Comparison of ENCODE assay signal across 9 cellular contexts in genomic region chr18:3458952-3459853, GRCh38. TPM values are rescaled to one million over a fixed set of nuclear protein-coding genes. Genes with fewer than 3 reads are reported as not detected.
DNase-seq lines count a peak whose midpoint lies in the region; ATAC-seq and TF ChIP-seq lines count a peak whose summit lies in the region.
"Had no signal": no experiment of that assay in that cellular context is flagged by ENCODE, and none has a peak within 500 bp of the region (broad histone marks: within the 10 kb centered on the region; RNA-seq: fewer than 3 reads in every experiment).

No MANE protein-coding gene starts in this region.

- H3K9me3 ChIP-seq in lower lobe of right lung = peaks cover 4% of the 10 kb centered on the region
- H3K9me3 ChIP-seq: thyroid gland had no signal

- H3K36me3 ChIP-seq in lower lobe of right lung = peaks cover 32% of the 10 kb centered on the region

- ATAC-seq in HG02884 (IDR thresholded peaks at IDR 0.05; ENCODE audit: unreplicated experiment) (peak; percentile 49), lower lobe of right lung (peak in 1 of 2 donors; percentile 44), HG03175 (IDR thresholded peaks at IDR 0.05; ENCODE audit: unreplicated experiment) (no peak)

- H3K27ac ChIP-seq in angular gyrus (ENCODE audit: low read depth, low read length) (peak overlapping the region; percentile 82), lower lobe of right lung (peak overlapping the region; percentile 15)

- peak overlapping the region in 1 of 7 donors; percentile 33 for H3K27ac Mint-ChIP-seq in CD14-positive monocyte

- DNase-seq in CD1c-positive myeloid dendritic cell (ENCODE audit: extremely low spot score) (peak; percentile 22), lower lobe of right lung (no peak), DMS153 treated with DMSO at 0.1 percent for 48 hours (lab: John Stamatoyannopoulos, UW; ENCODE audit: unreplicated experiment) (no peak), CD14-positive monocyte (ENCODE audit: low spot score) (no peak), NCI-H146 (lab: John Stamatoyannopoulos, UW) (no peak)

- no peak overlapping the region for H3K4me3 ChIP-seq in lower lobe of right lung
- H3K4me3 ChIP-seq: thyroid gland had no signal

- H3K4me3 Mint-ChIP-seq in CD14-positive monocyte = no peak overlapping the region

- intact Hi-C loops in lower lobe of right lung (cut with DNase I) = loop anchor here (10.0 kb wide), 2 partner anchors 126 to 174 kb away; no protein-coding TSS in a partner anchor
- intact Hi-C loops in CD14-positive monocyte (cut with micrococcal nuclease) = loop anchor here (10.0 kb wide), 4 partner anchors 174 to 804 kb away; partner anchors contain the start of genes EMILIN2 (in 1 of the 2) and SMCHD1 (in 1 of the 2)

- TF ChIP-seq CTCF in lower lobe of right lung (IDR thresholded peaks at IDR 0.05) (no peak), CD14-positive monocyte (IDR thresholded peaks at IDR 0.05) (no peak)

- no peaks in the 10 kb centered on the region for H3K27me3 Mint-ChIP-seq in CD14-positive monocyte (ENCODE audit: low read depth in 3 of 3)

- no peaks in the 10 kb centered on the region for H3K27me3 ChIP-seq in lower lobe of right lung (ENCODE audit: low read depth)
- H3K27me3 ChIP-seq: thyroid gland had no signal

- H3K4me1 ChIP-seq in lower lobe of right lung = peaks cover 44% of the 10 kb centered on the region

- H3K36me3 Mint-ChIP-seq in CD14-positive monocyte = peaks cover 45 to 53% of the 10 kb centered on the region in 2 donors

- H3K4me1 Mint-ChIP-seq in CD14-positive monocyte = peaks cover 13% of the 10 kb centered on the region

- H3K9me3 Mint-ChIP-seq in CD14-positive monocyte = peaks cover 0 to 6% (median 6%) of the 10 kb centered on the region in 7 donors

RNA-seq across cellular contexts. Expression of gene TGIF1, which starts 9.2 kb away (rescaled TPM):
- 45.8 TPM for total RNA-seq in lower lobe of right lung
- 10 to 100 TPM; 32.2 to 39.8 TPM for polyA plus RNA-seq in CD14-positive monocyte
